19 cellular contexts compared by ENCODE assay signal in genomic region chr10:11831520-11831951, GRCh38. TPM values are rescaled to one million over a fixed set of nuclear protein-coding genes. Genes with fewer than 3 reads are reported as not detected.
A peak's percentile ranks its signal among the peaks of the same experiment; 100 is the strongest.
DNase-seq lines count a peak whose midpoint lies in the region; TF ChIP-seq lines count a peak whose summit lies in the region.
"Had no signal": no experiment of that assay in that cellular context is flagged by ENCODE, and none has a peak within 500 bp of the region (broad histone marks: within the 10 kb centered on the region; RNA-seq: fewer than 3 reads in every experiment).

No MANE protein-coding gene starts in this region.

- H3K4me3 Mint-ChIP-seq in chondrocyte (ENCODE audit: unreplicated experiment): no peak overlapping the region
- peak overlapping the region; percentile 70 for H3K4me3 Mint-ChIP-seq in type B pancreatic cell
- H3K4me3 Mint-ChIP-seq: activated naive CD4-positive, alpha-beta T cell treated with anti-CD3 and anti-CD28 coated beads for 36 hours; CD8-positive, alpha-beta memory T cell; neural progenitor cell; T-cell had no signal

- WGBS in liver: 33% methylated on average over 7 of the region's 7 CpGs

- H3K4me3 ChIP-seq in liver (ENCODE audit: low read depth in 1 of 3, low read length in 3 of 3): no peak overlapping the region
- H3K4me3 ChIP-seq: neural progenitor cell, sigmoid colon had no signal

- TF ChIP-seq CTCF in chondrocyte (IDR thresholded peaks at IDR 0.05) (no peak), liver (IDR thresholded peaks at IDR 0.05; ENCODE audit: low read depth, low read length, missing input control) (no peak), type B pancreatic cell (conservative IDR thresholded peaks at IDR 0.05) (no peak)

- H3K4me1 ChIP-seq in liver (ENCODE audit: control insufficient read depth in 4 of 4, insufficient read depth in 4 of 4, low read length in 3 of 4): peaks cover 17 to 50% (median 36%) of the 10 kb centered on the region in 4 donors
- H3K4me1 ChIP-seq: neural progenitor cell, sigmoid colon had no signal

- H3K27me3 ChIP-seq in liver (ENCODE audit: control insufficient read depth in 4 of 4, insufficient read depth in 4 of 4, low read length in 3 of 4): no peaks in the 10 kb centered on the region
- H3K27me3 ChIP-seq: brain microvascular endothelial cell, neural progenitor cell had no signal

- H3K9me3 ChIP-seq in liver (ENCODE audit: control insufficient read depth in 4 of 4, low read length in 3 of 4): no peaks in the 10 kb centered on the region
- H3K9me3 ChIP-seq: sigmoid colon had no signal

- no peaks in the 10 kb centered on the region for H3K9me3 Mint-ChIP-seq in chondrocyte (ENCODE audit: low read depth)
- H3K9me3 Mint-ChIP-seq in type B pancreatic cell: no peaks in the 10 kb centered on the region
- H3K9me3 Mint-ChIP-seq: activated naive CD4-positive, alpha-beta T cell treated with anti-CD3 and anti-CD28 coated beads for 36 hours; CD8-positive, alpha-beta memory T cell; neural progenitor cell; T-cell had no signal

- H3K36me3 Mint-ChIP-seq in chondrocyte (ENCODE audit: low read depth): peaks cover 2% of the 10 kb centered on the region
- no peaks in the 10 kb centered on the region for H3K36me3 Mint-ChIP-seq in type B pancreatic cell
- H3K36me3 Mint-ChIP-seq: T-cell had no signal

- DNase-seq in NCI-H748 (lab: John Stamatoyannopoulos, UW; ENCODE audit: unreplicated experiment) (peak; percentile 1), NCI-H748 treated with DMSO at 0.1 percent for 48 hours (lab: John Stamatoyannopoulos, UW) (no peak), chondrocyte (ENCODE audit: low spot score) (no peak), type B pancreatic cell (ENCODE audit: extremely low spot score, unreplicated experiment) (no peak), nucleus accumbens (lab: John Stamatoyannopoulos, UW) (no peak), RPMI8226 (no peak)
- no peak for DNase-seq in effector CD8-positive, alpha-beta T cell (lab: John Stamatoyannopoulos, UW)
- DNase-seq: 8988T; activated CD4-positive, CD25-positive, alpha-beta regulatory T cell; activated naive CD4-positive, alpha-beta T cell treated with anti-CD3 and anti-CD28 coated beads for 36 hours; brain microvascular endothelial cell; CD8-positive, alpha-beta memory T cell; left cardiac atrium; NCI-H446 treated with DMSO at 0.1 percent for 48 hours; stimulated activated CD4-positive, alpha-beta T cell treated with anti-CD3 and anti-CD28 coated beads, Interleukin-4, amount 100 ng/mL, for 24 hours; T-cell had no signal

- TF ChIP-seq RAD21 in liver (IDR thresholded peaks at IDR 0.05): no peak

- H3K4me1 Mint-ChIP-seq in chondrocyte (ENCODE audit: low read depth) (peaks cover 30% of the 10 kb centered on the region), type B pancreatic cell (ENCODE audit: unreplicated experiment) (peaks cover 24% of the 10 kb centered on the region)
- H3K4me1 Mint-ChIP-seq: T-cell had no signal

- no peaks in the 10 kb centered on the region for H3K27me3 Mint-ChIP-seq in chondrocyte (ENCODE audit: low read depth)
- no peaks in the 10 kb centered on the region for H3K27me3 Mint-ChIP-seq in type B pancreatic cell

- H3K9ac ChIP-seq in liver (ENCODE audit: low read depth in 1 of 2, low read length in 2 of 2): peak overlapping the region; percentile 19 to 80
- H3K9ac ChIP-seq: neural progenitor cell had no signal

- peak overlapping the region; percentile 86 to 93 for H3K27ac ChIP-seq in liver (ENCODE audit: low read depth in 1 of 2, low read length in 2 of 2)
- H3K27ac ChIP-seq: brain microvascular endothelial cell, neural progenitor cell, sigmoid colon had no signal

- H3K27ac Mint-ChIP-seq in chondrocyte (ENCODE audit: unreplicated experiment) (peak overlapping the region; percentile 81), type B pancreatic cell (peak overlapping the region; percentile 93)
- H3K27ac Mint-ChIP-seq: activated naive CD4-positive, alpha-beta T cell treated with anti-CD3 and anti-CD28 coated beads for 36 hours; CD8-positive, alpha-beta memory T cell; neural progenitor cell; T-cell had no signal

- H3K36me3 ChIP-seq in liver (ENCODE audit: control insufficient read depth in 4 of 4, insufficient read depth in 3 of 4, low read depth in 1 of 4, low read length in 3 of 4): no peaks in the 10 kb centered on the region
- H3K36me3 ChIP-seq: brain microvascular endothelial cell, neural progenitor cell, sigmoid colon had no signal

TF ChIP-seq in liver, 16 proteins besides CTCF, POLR2A, EP300 and RAD21:
- TF ChIP-seq RXRA (IDR thresholded peaks at IDR 0.05): peak; percentile 71 to 83
- no peak for TF ChIP-seq GABPA (IDR thresholded peaks at IDR 0.05 in 1 of 2, conservative IDR thresholded peaks at IDR 0.05 in 1 of 2)
- peak; percentile 58 for TF ChIP-seq SP1 (IDR thresholded peaks at IDR 0.05)
- peak; percentile 48 for TF ChIP-seq YY1 (IDR thresholded peaks at IDR 0.05)
- TF ChIP-seq TAF1 (conservative IDR thresholded peaks at IDR 0.05): no peak
- peak; percentile 9 for TF ChIP-seq NR2F2 (IDR thresholded peaks at IDR 0.05)
- TF ChIP-seq, protein P1, sequence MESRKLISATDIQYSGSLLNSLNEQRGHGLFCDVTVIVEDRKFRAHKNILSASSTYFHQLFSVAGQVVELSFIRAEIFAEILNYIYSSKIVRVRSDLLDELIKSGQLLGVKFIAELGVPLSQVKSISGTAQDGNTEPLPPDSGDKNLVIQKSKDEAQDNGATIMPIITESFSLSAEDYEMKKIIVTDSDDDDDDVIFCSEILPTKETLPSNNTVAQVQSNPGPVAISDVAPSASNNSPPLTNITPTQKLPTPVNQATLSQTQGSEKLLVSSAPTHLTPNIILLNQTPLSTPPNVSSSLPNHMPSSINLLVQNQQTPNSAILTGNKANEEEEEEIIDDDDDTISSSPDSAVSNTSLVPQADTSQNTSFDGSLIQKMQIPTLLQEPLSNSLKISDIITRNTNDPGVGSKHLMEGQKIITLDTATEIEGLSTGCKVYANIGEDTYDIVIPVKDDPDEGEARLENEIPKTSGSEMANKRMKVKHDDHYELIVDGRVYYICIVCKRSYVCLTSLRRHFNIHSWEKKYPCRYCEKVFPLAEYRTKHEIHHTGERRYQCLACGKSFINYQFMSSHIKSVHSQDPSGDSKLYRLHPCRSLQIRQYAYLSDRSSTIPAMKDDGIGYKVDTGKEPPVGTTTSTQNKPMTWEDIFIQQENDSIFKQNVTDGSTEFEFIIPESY (IDR thresholded peaks at IDR 0.05): peak; percentile 16
- TF ChIP-seq, protein P2, sequence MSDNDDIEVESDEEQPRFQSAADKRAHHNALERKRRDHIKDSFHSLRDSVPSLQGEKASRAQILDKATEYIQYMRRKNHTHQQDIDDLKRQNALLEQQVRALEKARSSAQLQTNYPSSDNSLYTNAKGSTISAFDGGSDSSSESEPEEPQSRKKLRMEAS (IDR thresholded peaks at IDR 0.05): peak; percentile 8
- TF ChIP-seq EGR1 (IDR thresholded peaks at IDR 0.05; ENCODE audit: low read depth in 2 of 2): peak; percentile 70 to 72
- TF ChIP-seq, protein P3, sequence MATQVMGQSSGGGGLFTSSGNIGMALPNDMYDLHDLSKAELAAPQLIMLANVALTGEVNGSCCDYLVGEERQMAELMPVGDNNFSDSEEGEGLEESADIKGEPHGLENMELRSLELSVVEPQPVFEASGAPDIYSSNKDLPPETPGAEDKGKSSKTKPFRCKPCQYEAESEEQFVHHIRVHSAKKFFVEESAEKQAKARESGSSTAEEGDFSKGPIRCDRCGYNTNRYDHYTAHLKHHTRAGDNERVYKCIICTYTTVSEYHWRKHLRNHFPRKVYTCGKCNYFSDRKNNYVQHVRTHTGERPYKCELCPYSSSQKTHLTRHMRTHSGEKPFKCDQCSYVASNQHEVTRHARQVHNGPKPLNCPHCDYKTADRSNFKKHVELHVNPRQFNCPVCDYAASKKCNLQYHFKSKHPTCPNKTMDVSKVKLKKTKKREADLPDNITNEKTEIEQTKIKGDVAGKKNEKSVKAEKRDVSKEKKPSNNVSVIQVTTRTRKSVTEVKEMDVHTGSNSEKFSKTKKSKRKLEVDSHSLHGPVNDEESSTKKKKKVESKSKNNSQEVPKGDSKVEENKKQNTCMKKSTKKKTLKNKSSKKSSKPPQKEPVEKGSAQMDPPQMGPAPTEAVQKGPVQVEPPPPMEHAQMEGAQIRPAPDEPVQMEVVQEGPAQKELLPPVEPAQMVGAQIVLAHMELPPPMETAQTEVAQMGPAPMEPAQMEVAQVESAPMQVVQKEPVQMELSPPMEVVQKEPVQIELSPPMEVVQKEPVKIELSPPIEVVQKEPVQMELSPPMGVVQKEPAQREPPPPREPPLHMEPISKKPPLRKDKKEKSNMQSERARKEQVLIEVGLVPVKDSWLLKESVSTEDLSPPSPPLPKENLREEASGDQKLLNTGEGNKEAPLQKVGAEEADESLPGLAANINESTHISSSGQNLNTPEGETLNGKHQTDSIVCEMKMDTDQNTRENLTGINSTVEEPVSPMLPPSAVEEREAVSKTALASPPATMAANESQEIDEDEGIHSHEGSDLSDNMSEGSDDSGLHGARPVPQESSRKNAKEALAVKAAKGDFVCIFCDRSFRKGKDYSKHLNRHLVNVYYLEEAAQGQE (IDR thresholded peaks at IDR 0.05): no peak
- peak in 1 of 2 donors; percentile 50 for TF ChIP-seq JUND (IDR thresholded peaks at IDR 0.05)
- peak; percentile 77 to 80 for TF ChIP-seq HNF4A (conservative IDR thresholded peaks at IDR 0.05)
- TF ChIP-seq, protein P4, sequence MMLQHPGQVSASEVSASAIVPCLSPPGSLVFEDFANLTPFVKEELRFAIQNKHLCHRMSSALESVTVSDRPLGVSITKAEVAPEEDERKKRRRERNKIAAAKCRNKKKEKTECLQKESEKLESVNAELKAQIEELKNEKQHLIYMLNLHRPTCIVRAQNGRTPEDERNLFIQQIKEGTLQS (IDR thresholded peaks at IDR 0.05): peak; percentile 67
- TF ChIP-seq FOXA1 (IDR thresholded peaks at IDR 0.05): no peak
- no peak for TF ChIP-seq FOXA2 (IDR thresholded peaks at IDR 0.05)
- TF ChIP-seq HNF4G (IDR thresholded peaks at IDR 0.05): peak; percentile 48
TF ChIP-seq in liver: peak in this region for 11.

RNA-seq across cellular contexts. Expression of gene PROSER2, which starts 8.4 kb away (rescaled TPM):
- total RNA-seq in chondrocyte (15.2 to 23.8 TPM (median 15.6 TPM) in 3 replicates), liver (10 to 100 TPM in 1 of 2 donors, 1 to 10 TPM in 1; 6.5 to 10.9 TPM), type B pancreatic cell (ENCODE audit: low replicate concordance) (6.7 and 12.6 TPM in 2 replicates)
- 10 to 100 TPM in 1 of 2 donors, 1 to 10 TPM in 1; 9.0 to 24.9 TPM for polyA plus RNA-seq in liver
